Comparison of ENCODE assay signal across 9 cellular contexts in genomic region chr10:72087969-72088878, GRCh38. TPM values are rescaled to one million over a fixed set of nuclear protein-coding genes. Genes with fewer than 3 reads are reported as not detected.
DNase-seq lines count a peak whose midpoint lies in the region; ATAC-seq and TF ChIP-seq lines count a peak whose summit lies in the region.
"Had no signal": no experiment of that assay in that cellular context is flagged by ENCODE, and none has a peak within 500 bp of the region (broad histone marks: within the 10 kb centered on the region; RNA-seq: fewer than 3 reads in every experiment).

Gene SPOCK2, minus strand, starts transcription at chr10:72088551. Its CDS starts 223 bp downstream, at chr10:72088328.

- H3K27ac Mint-ChIP-seq in MCF 10A (ENCODE audit: low read depth, unreplicated experiment) (no peak within 1 kb of the TSS), nephron progenitor cell (peak within 1 kb of the TSS; percentile 47)

- no peak for ATAC-seq in HG02798 (IDR thresholded peaks at IDR 0.05; ENCODE audit: poor library complexity, unreplicated experiment)

- BruUV-seq in MCF 10A (replicated peaks; lab: Mats Ljungman, UMichigan) = no TSS peak

- H3K36me3 ChIP-seq in breast epithelium (no peaks in the 10 kb centered on the region), esophagus muscularis mucosa (peaks cover 0 to 12% (median under 1%) of the 10 kb centered on the region in 4 donors), suprapubic skin (peaks cover 6% of the 10 kb centered on the region)

- no peak for TF ChIP-seq EP300 in esophagus muscularis mucosa (IDR thresholded peaks at IDR 0.05)
- TF ChIP-seq EP300 in suprapubic skin (IDR thresholded peaks at IDR 0.05) = no peak

- H3K36me3 Mint-ChIP-seq in MCF 10A (ENCODE audit: insufficient read depth, unreplicated experiment) = no peaks in the 10 kb centered on the region
- H3K36me3 Mint-ChIP-seq in nephron progenitor cell (ENCODE audit: low read depth) = peaks cover 17% of the 10 kb centered on the region

- TF ChIP-seq CTCF in breast epithelium (IDR thresholded peaks at IDR 0.05) (no peak), MCF 10A (IDR thresholded peaks at IDR 0.05; ENCODE audit: unreplicated experiment) (no peak), esophagus muscularis mucosa (IDR thresholded peaks at IDR 0.05) (no peak), nephron progenitor cell (IDR thresholded peaks at IDR 0.05) (no peak), suprapubic skin (IDR thresholded peaks at IDR 0.05) (no peak)

- CTCF ChIA-PET in MCF 10A (lab: Yijun Ruan, JAX) = interaction anchor here (0.6 to 0.7 kb wide), 2 partner anchors 198 to 276 kb away, joined by 3 to 4 read pairs; no protein-coding TSS in a partner anchor

- in situ Hi-C loops in KBM-7 (cut with MboI; ENCODE audit: low pct_unique_long_range_greater_than_20kb, low sequenced_read_pairs) = no loop called here

- TF ChIP-seq POLR2A in breast epithelium (IDR thresholded peaks at IDR 0.05) (no peak), esophagus muscularis mucosa (IDR thresholded peaks at IDR 0.05; ENCODE audit: low read depth) (no peak), suprapubic skin (IDR thresholded peaks at IDR 0.05) (no peak)

- DNase-seq in breast epithelium (ENCODE audit: low spot score in 2 of 2) (no peak), MCF 10A (ENCODE audit: unreplicated experiment) (no peak), activated T-cell treated with anti-CD3 and anti-CD28 coated beads for 4 hours (peak; percentile 39), esophagus muscularis mucosa (ENCODE audit: extremely low spot score) (no peak), nephron progenitor cell (peak; percentile 59), suprapubic skin (ENCODE audit: low spot score in 2 of 2) (peak in 1 of 2 donors; percentile 78), KBM-7 (no peak)

- H3K4me3 Mint-ChIP-seq in MCF 10A (ENCODE audit: unreplicated experiment) (no peak within 1 kb of the TSS), nephron progenitor cell (peak within 1 kb of the TSS; percentile 90)

- H3K27ac ChIP-seq in breast epithelium = peak within 1 kb of the TSS in 1 of 2 donors; percentile 14
- peak within 1 kb of the TSS in 3 of 4 donors; percentile 11 to 50 (median 49) for H3K27ac ChIP-seq in esophagus muscularis mucosa (replicated peaks in 1 of 4)
- no peak within 1 kb of the TSS for H3K27ac ChIP-seq in suprapubic skin
- H3K27ac ChIP-seq: epithelial cell of prostate had no signal

- H3K4me3 ChIP-seq in breast epithelium (peak within 1 kb of the TSS; percentile 34 to 67 (median 49)), esophagus muscularis mucosa (peak within 1 kb of the TSS; percentile 50 to 61 (median 53)), suprapubic skin (peak within 1 kb of the TSS; percentile 41)

- H3K27me3 ChIP-seq in breast epithelium = peaks cover 0 to 21% of the 10 kb centered on the region in 2 donors
- H3K27me3 ChIP-seq in esophagus muscularis mucosa = peaks cover 9 to 36% (median 20%) of the 10 kb centered on the region in 4 donors
- H3K27me3 ChIP-seq in suprapubic skin = peaks cover 29% of the 10 kb centered on the region

- POLR2A ChIA-PET in MCF 10A (lab: Yijun Ruan, JAX) = no interaction called here

- peaks cover 7 to 11% of the 10 kb centered on the region in 2 donors for H3K4me1 ChIP-seq in breast epithelium
- H3K4me1 ChIP-seq in esophagus muscularis mucosa = peaks cover 19 to 26% (median 24%) of the 10 kb centered on the region in 4 donors
- peaks cover 20% of the 10 kb centered on the region for H3K4me1 ChIP-seq in suprapubic skin

- H3K4me1 Mint-ChIP-seq in MCF 10A (ENCODE audit: insufficient read depth, unreplicated experiment) (no peaks in the 10 kb centered on the region), nephron progenitor cell (peaks cover 63% of the 10 kb centered on the region)

- H3K9me3 Mint-ChIP-seq in MCF 10A (ENCODE audit: unreplicated experiment) (no peaks in the 10 kb centered on the region), nephron progenitor cell (no peaks in the 10 kb centered on the region)

- 12% methylated on average over 32 of the region's 64 CpGs for WGBS in esophagus muscularis mucosa
- 17% methylated on average over 21 of the region's 64 CpGs for WGBS in suprapubic skin

- H3K27me3 Mint-ChIP-seq in MCF 10A (ENCODE audit: insufficient read depth, unreplicated experiment) (no peaks in the 10 kb centered on the region), nephron progenitor cell (ENCODE audit: low read depth, poor library complexity) (peaks cover 48% of the 10 kb centered on the region)

- intact Hi-C loops in breast epithelium (cut with DNase I; ENCODE audit: low total_unique reads) (no loop called here), MCF 10A (cut with micrococcal nuclease) (no loop called here), esophagus muscularis mucosa (cut with DNase I) (no loop called here)

- H3K9me3 ChIP-seq in breast epithelium (no peaks in the 10 kb centered on the region), esophagus muscularis mucosa (no peaks in the 10 kb centered on the region), suprapubic skin (no peaks in the 10 kb centered on the region)

RNA-seq across cellular contexts. Expression of gene SPOCK2, which starts in this region (rescaled TPM):
- 1 to 10 TPM; 3.9 to 4.5 (median 4.1) TPM for total RNA-seq in breast epithelium
- 1.2 and 1.3 TPM in 2 replicates for total RNA-seq in MCF 10A (2022)
- total RNA-seq in esophagus muscularis mucosa = 10 to 100 TPM in 1 of 4 donors, 1 to 10 TPM in 3; 4.6 to 12.1 (median 7.8) TPM
- 1 to 10 TPM; 1.5 to 3.7 (median 1.8) TPM for total RNA-seq in suprapubic skin

Comparison
In these comparisons a context has a peak if more than half of its experiments do, and no peak if none do; other contexts are left out.
1. DNase-seq: peak in activated T-cell treated with anti-CD3 and anti-CD28 coated beads for 4 hours (single experiment) and nephron progenitor cell (single experiment); none in breast epithelium (0 of 2), MCF 10A (single experiment), esophagus muscularis mucosa (single experiment) and KBM-7 (single experiment).
2. Peak in every context shown above with its lines, with median percentiles within 50 percentile points of each other: H3K4me3 ChIP-seq.